9 cellular contexts compared by ENCODE assay signal in genomic region chrX:51496501-51497291, GRCh38. TPM values are rescaled to one million over a fixed set of nuclear protein-coding genes. Genes with fewer than 3 reads are reported as not detected.
DNase-seq lines count a peak whose midpoint lies in the region; ATAC-seq, FAIRE-seq and TF ChIP-seq lines count a peak whose summit lies in the region.
"Had no signal": no experiment of that assay in that cellular context is flagged by ENCODE, and none has a peak within 500 bp of the region (broad histone marks: within the 10 kb centered on the region; RNA-seq: fewer than 3 reads in every experiment).

NUDT11 (minus strand) TSS chrX:51496592; CDS start chrX:51496444, 148 bp downstream.

- H3K9me3 Mint-ChIP-seq in activated naive CD8-positive, alpha-beta T cell treated with anti-CD3 and anti-CD28 coated beads, Interleukin-2, amount 10 ng/mL, durations not matched to agents 7 days and 5 days = no peaks in the 10 kb centered on the region

- peak within 1 kb of the TSS; percentile 85 for H3K4me3 Mint-ChIP-seq in activated naive CD8-positive, alpha-beta T cell treated with anti-CD3 and anti-CD28 coated beads, Interleukin-2, amount 10 ng/mL, durations not matched to agents 7 days and 5 days

- TF ChIP-seq POLR2A in Peyer's patch (IDR thresholded peaks at IDR 0.05) = no peak
- no peak for TF ChIP-seq POLR2A in GM12892 (IDR thresholded peaks at IDR 0.05; ENCODE audit: low read depth, low read length)

- intact Hi-C loops in left ventricle myocardium superior (cut with micrococcal nuclease) = no loop called here

- H3K27me3 Mint-ChIP-seq in activated naive CD8-positive, alpha-beta T cell treated with anti-CD3 and anti-CD28 coated beads, Interleukin-2, amount 10 ng/mL, durations not matched to agents 7 days and 5 days = peaks cover 10% of the 10 kb centered on the region

- peak; percentile 87 for DNase-seq in BE2C
- DNase-seq in H4 (ENCODE audit: low spot score) = peak; percentile 67
- peak; percentile 17 to 55 (median 51) for DNase-seq in Peyer's patch
- peak; percentile 61 for DNase-seq in activated naive CD8-positive, alpha-beta T cell treated with anti-CD3 and anti-CD28 coated beads, Interleukin-2, amount 10 ng/mL, durations not matched to agents 7 days and 5 days
- DNase-seq in left ventricle myocardium superior = peak; percentile 73
- DNase-seq in retina = peak; percentile 91
- DNase-seq in GM12892 (ENCODE audit: insufficient read length) = no peak

- H3K4me1 Mint-ChIP-seq in activated naive CD8-positive, alpha-beta T cell treated with anti-CD3 and anti-CD28 coated beads, Interleukin-2, amount 10 ng/mL, durations not matched to agents 7 days and 5 days = peaks cover 4% of the 10 kb centered on the region

- H3K4me3 ChIP-seq in BE2C (ENCODE audit: low read depth, low read length) (peak within 1 kb of the TSS; percentile 77), Peyer's patch (peak within 1 kb of the TSS; percentile 25 to 58 (median 46))

- H3K36me3 ChIP-seq in BE2C (no peaks in the 10 kb centered on the region), Peyer's patch (no peaks in the 10 kb centered on the region)

- no peaks in the 10 kb centered on the region for H3K27me3 ChIP-seq in BE2C
- no peaks in the 10 kb centered on the region for H3K27me3 ChIP-seq in Peyer's patch

- FAIRE-seq in GM12892 (lab: Jason Lieb, UNC) = no peak

- H3K27ac ChIP-seq in Peyer's patch = no peak within 1 kb of the TSS

- no peaks in the 10 kb centered on the region for H3K36me3 Mint-ChIP-seq in activated naive CD8-positive, alpha-beta T cell treated with anti-CD3 and anti-CD28 coated beads, Interleukin-2, amount 10 ng/mL, durations not matched to agents 7 days and 5 days

- ATAC-seq in activated naive CD8-positive, alpha-beta T cell treated with anti-CD3 and anti-CD28 coated beads, Interleukin-2, amount 10 ng/mL, durations not matched to agents 7 days and 5 days (ENCODE audit: low read depth) = peak; percentile 81
- ATAC-seq in left ventricle myocardium superior (peak; percentile 96), GM18519 (IDR thresholded peaks at IDR 0.05; ENCODE audit: low FRiP score, unreplicated experiment) (no peak)
- ATAC-seq: HCT116 had no signal

- no peaks in the 10 kb centered on the region for H3K4me1 ChIP-seq in BE2C
- no peaks in the 10 kb centered on the region for H3K4me1 ChIP-seq in Peyer's patch

- no peaks in the 10 kb centered on the region for H3K9me3 ChIP-seq in BE2C
- H3K9me3 ChIP-seq in Peyer's patch = no peaks in the 10 kb centered on the region

- POLR2A ChIA-PET in activated naive CD8-positive, alpha-beta T cell treated with anti-CD3 and anti-CD28 coated beads, Interleukin-2, amount 10 ng/mL, durations not matched to agents 7 days and 5 days (lab: Charles Lee) = no interaction called here

- TF ChIP-seq CTCF in BE2C (IDR thresholded peaks at IDR 0.05; ENCODE audit: low read depth, low read length) = no peak
- no peak for TF ChIP-seq CTCF in Peyer's patch (IDR thresholded peaks at IDR 0.05)

- H3K27ac Mint-ChIP-seq in activated naive CD8-positive, alpha-beta T cell treated with anti-CD3 and anti-CD28 coated beads, Interleukin-2, amount 10 ng/mL, durations not matched to agents 7 days and 5 days = peak within 1 kb of the TSS; percentile 61

RNA-seq across cellular contexts. Expression of gene NUDT11, which starts in this region (rescaled TPM):
- polyA plus RNA-seq in BE2C (2012; ENCODE audit: insufficient read depth, insufficient read length, low read depth) = 14.7 TPM
- 26.3 and 29.3 TPM in 2 replicates for total RNA-seq in H4 (2014; rRNA removed; shearing (Covaris generic))
- total RNA-seq in Peyer's patch (under 1 TPM in 1 of 4 donors, not detected in 3; 0.35 TPM), left ventricle myocardium superior (0.10 TPM)
- total RNA-seq in activated naive CD8-positive, alpha-beta T cell treated with anti-CD3 and anti-CD28 coated beads, Interleukin-2, amount 10 ng/mL, durations not matched to agents 7 days and 5 days = under 1 TPM; 0.65 to 0.83 TPM
- polyA plus RNA-seq in GM12892 (2012; ENCODE audit: missing spikeins) = not detected

Comparison
In these comparisons a context has a peak if more than half of its experiments do, and no peak if none do; other contexts are left out.
1. RNA of gene NUDT11 (total RNA-seq): 26.3 to 29.3 TPM in H4; 0.65 to 0.83 TPM in activated naive CD8-positive, alpha-beta T cell treated with anti-CD3 and anti-CD28 coated beads, Interleukin-2, amount 10 ng/mL, durations not matched to agents 7 days and 5 days, 0.35 TPM in Peyer's patch and 0.10 TPM in left ventricle myocardium superior (single experiment); every median in the first group is over 10 times any median in the second.
2. Peak in DNase-seq and H3K4me3 ChIP-seq in Peyer's patch; RNA of the gene not detected or under 1 TPM.
3. Peak in DNase-seq and ATAC-seq in activated naive CD8-positive, alpha-beta T cell treated with anti-CD3 and anti-CD28 coated beads, Interleukin-2, amount 10 ng/mL, durations not matched to agents 7 days and 5 days; RNA of the gene not detected or under 1 TPM.
4. Peak in DNase-seq and ATAC-seq in left ventricle myocardium superior; RNA of the gene not detected or under 1 TPM.